Comparison of ENCODE assay signal across 1 cellular context in the genomic region with DNA sequence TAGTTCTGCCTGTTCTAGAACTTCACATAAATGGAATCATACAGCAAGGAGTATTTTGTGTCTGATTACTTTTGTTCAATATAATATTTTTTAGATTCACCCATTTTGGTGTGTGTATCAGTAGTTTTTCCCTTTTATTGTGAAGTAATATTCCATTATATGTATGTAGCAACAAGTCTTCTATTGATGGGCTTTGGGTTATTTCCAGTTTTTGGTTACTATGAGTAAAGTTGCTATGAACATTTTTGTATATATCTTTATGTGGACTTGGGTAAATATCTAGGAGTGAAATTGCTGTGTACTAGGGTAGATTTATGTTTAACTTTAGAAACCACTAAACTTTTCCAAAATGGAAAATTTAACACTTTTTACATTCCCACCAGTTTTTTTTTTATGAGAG.
TF ChIP-seq lines count a peak whose summit lies in the region.

No MANE protein-coding gene starts in this region.

TF ChIP-seq in A549, 52 proteins besides CTCF, POLR2A, EP300 and RAD21 (continued from another document):
- no peak for TF ChIP-seq FOSL2 (IDR thresholded peaks at IDR 0.05)
- TF ChIP-seq FOSL2 (CRISPR knock-in tag; IDR thresholded peaks at IDR 0.05) = no peak
- no peak for TF ChIP-seq ESRRA (IDR thresholded peaks at IDR 0.05; ENCODE audit: borderline replicate concordance, low read length)
- TF ChIP-seq, protein P1, sequence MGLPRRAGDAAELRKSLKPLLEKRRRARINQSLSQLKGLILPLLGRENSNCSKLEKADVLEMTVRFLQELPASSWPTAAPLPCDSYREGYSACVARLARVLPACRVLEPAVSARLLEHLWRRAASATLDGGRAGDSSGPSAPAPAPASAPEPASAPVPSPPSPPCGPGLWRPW (IDR thresholded peaks at IDR 0.05) = no peak
- TF ChIP-seq HOXA7 (CRISPR knock-in tag; IDR thresholded peaks at IDR 0.05) = no peak
- no peak for TF ChIP-seq CBX2 (IDR thresholded peaks at IDR 0.05; ENCODE audit: borderline replicate concordance, low read depth)
